Comparison of ENCODE assay signal across 8 cellular contexts in the genomic region with DNA sequence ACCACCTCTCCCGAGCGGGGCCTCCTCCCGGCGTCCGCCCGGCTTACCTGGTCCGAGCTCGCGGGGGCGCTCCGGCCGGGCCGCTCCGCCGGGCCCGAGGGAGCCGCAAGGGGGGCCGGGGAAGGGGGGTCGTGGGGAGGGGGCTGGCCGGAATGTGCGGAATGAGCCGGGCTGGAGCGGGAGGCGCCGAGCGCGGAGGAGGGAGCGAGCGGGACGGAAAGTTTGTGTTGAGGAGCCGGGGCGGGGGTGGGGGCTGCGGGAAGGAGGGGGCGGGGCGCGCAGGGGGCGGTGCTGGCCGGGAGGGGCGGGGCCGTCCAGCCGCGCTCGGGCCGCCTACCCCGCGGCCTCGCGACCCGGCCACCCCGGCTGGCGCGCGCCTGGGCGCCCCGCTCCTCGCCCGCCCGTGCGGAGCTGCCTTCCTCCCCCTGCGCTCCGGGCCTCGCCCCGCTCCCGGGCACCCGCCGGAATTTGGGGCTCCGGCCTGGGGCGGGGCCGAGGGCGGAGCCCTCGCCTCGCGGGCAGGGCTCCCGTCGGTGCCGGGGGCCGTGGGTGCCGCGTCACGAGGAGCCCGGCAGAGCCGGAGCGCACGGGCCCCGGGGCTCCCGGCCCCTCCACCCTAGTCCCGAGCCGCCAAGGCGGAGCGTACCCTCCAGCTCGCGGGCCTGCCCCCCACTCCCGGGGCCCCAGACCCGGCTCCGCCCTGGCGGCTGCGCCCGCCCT. TPM values are rescaled to one million over a fixed set of nuclear protein-coding genes. Genes with fewer than 3 reads are reported as not detected.
DNase-seq lines count a peak whose midpoint lies in the region; ATAC-seq, FAIRE-seq and TF ChIP-seq lines count a peak whose summit lies in the region.

A gene (minus strand): TSS at position 229 of the 720 bp plus-strand sequence.

- BruUV-seq in Calu3 (replicated peaks; lab: Mats Ljungman, UMichigan) = no TSS peak
- BruUV-seq in K562 (replicated peaks; lab: Mats Ljungman, UMichigan) = no TSS peak

- H3K4me1 Mint-ChIP-seq in Calu3 (ENCODE audit: low read depth, unreplicated experiment) = peaks cover 33% of the 10 kb centered on the region
- H3K4me1 Mint-ChIP-seq in T-helper 1 cell treated with Interleukin-12 subunit alpha and Interleukin-12 subunit beta and Interleukin-4 antibody, amounts not matched to agents 30 μg/mL and 1 μg/mL, for 36 hours (ENCODE audit: low read depth) = peaks cover 7% of the 10 kb centered on the region

- peaks cover 23% of the 10 kb centered on the region for H3F3A ChIP-seq in smooth muscle cell (ENCODE audit: low read depth)

- DNase-seq in Calu3 (peak; percentile 84), K562 (ENCODE audit: extremely low read depth in 1 of 4, low spot score in 3 of 4) (peak; percentile 82 to 98 (median 98)), smooth muscle cell (lab: John Stamatoyannopoulos, UW; ENCODE audit: unreplicated experiment) (peak; percentile 77), NCI-H128 (lab: John Stamatoyannopoulos, UW; ENCODE audit: unreplicated experiment) (no peak)

- peaks cover 3% of the 10 kb centered on the region for H3K9me1 ChIP-seq in K562 (ENCODE audit: control insufficient read depth, insufficient read depth, low read length)

- H3K4me1 ChIP-seq in K562 (replicated peaks in 1 of 2; ENCODE audit: control insufficient read depth in 2 of 2, insufficient read depth in 2 of 2, low read length in 2 of 2) (peaks cover 34 to 53% of the 10 kb centered on the region in 2 experiments), iPS-20b (ENCODE audit: insufficient read depth, low read length) (peaks cover 42% of the 10 kb centered on the region), smooth muscle cell (ENCODE audit: low read depth) (peaks cover 43% of the 10 kb centered on the region)

- peak within 1 kb of the TSS; percentile 70 for H3K4me3 Mint-ChIP-seq in Calu3 (ENCODE audit: low read depth, unreplicated experiment)
- peak within 1 kb of the TSS; percentile 79 for H3K4me3 Mint-ChIP-seq in T-helper 1 cell treated with Interleukin-12 subunit alpha and Interleukin-12 subunit beta and Interleukin-4 antibody, amounts not matched to agents 30 μg/mL and 1 μg/mL, for 36 hours

- H3K4me3 ChIP-seq in K562 (peak within 1 kb of the TSS; percentile 69), iPS-20b (ENCODE audit: low read length) (peak within 1 kb of the TSS; percentile 80), smooth muscle cell (peak within 1 kb of the TSS; percentile 99)

- H3K27ac ChIP-seq in K562 (ENCODE audit: extremely low read depth, low read depth, low read length) (peak within 1 kb of the TSS; percentile 95), iPS-20b (ENCODE audit: low read length) (peak within 1 kb of the TSS; percentile 72), smooth muscle cell (ENCODE audit: low read depth) (peak within 1 kb of the TSS; percentile 100)

- peak within 1 kb of the TSS; percentile 79 for H3K4me2 ChIP-seq in K562 (ENCODE audit: insufficient read depth, low read length)
- H3K4me2 ChIP-seq in smooth muscle cell = peak within 1 kb of the TSS; percentile 99

- peak within 1 kb of the TSS; percentile 43 for H3K27ac Mint-ChIP-seq in Calu3 (ENCODE audit: unreplicated experiment)
- peak within 1 kb of the TSS; percentile 42 for H3K27ac Mint-ChIP-seq in T-helper 1 cell treated with Interleukin-12 subunit alpha and Interleukin-12 subunit beta and Interleukin-4 antibody, amounts not matched to agents 30 μg/mL and 1 μg/mL, for 36 hours

- 1% methylated on average over 45 of the region's 98 CpGs for WGBS in K562 (ENCODE audit: insufficient coverage, low coverage, missing lambda C conversion rate)
- WGBS in smooth muscle cell (ENCODE audit: low lambda C conversion rate) = 0% methylated on average over 22 of the region's 98 CpGs

- peaks cover 2% of the 10 kb centered on the region for H3K9me3 Mint-ChIP-seq in Calu3 (ENCODE audit: low read depth, unreplicated experiment)
- no peaks in the 10 kb centered on the region for H3K9me3 Mint-ChIP-seq in T-helper 1 cell treated with Interleukin-12 subunit alpha and Interleukin-12 subunit beta and Interleukin-4 antibody, amounts not matched to agents 30 μg/mL and 1 μg/mL, for 36 hours

- H3K27me3 ChIP-seq in K562 (ENCODE audit: control insufficient read depth in 2 of 2, insufficient read depth in 2 of 2, low read length in 2 of 2) (no peaks in the 10 kb centered on the region), iPS-20b (ENCODE audit: insufficient read depth, low read length) (peaks cover 38% of the 10 kb centered on the region), smooth muscle cell (ENCODE audit: low read depth) (no peaks in the 10 kb centered on the region)

- peak within 1 kb of the TSS; percentile 93 to 97 for H3K9ac ChIP-seq in K562 (ENCODE audit: insufficient read depth in 1 of 2, low read depth in 2 of 2, low read length in 2 of 2)
- H3K9ac ChIP-seq in iPS-20b (ENCODE audit: low read depth, low read length) = peak within 1 kb of the TSS; percentile 88
- peak within 1 kb of the TSS; percentile 97 for H3K9ac ChIP-seq in smooth muscle cell (ENCODE audit: low read depth)

- no peaks in the 10 kb centered on the region for H3K27me3 Mint-ChIP-seq in Calu3 (ENCODE audit: unreplicated experiment)
- peaks cover 67% of the 10 kb centered on the region for H3K27me3 Mint-ChIP-seq in T-helper 1 cell treated with Interleukin-12 subunit alpha and Interleukin-12 subunit beta and Interleukin-4 antibody, amounts not matched to agents 30 μg/mL and 1 μg/mL, for 36 hours (ENCODE audit: low read depth)

- H4K20me1 ChIP-seq in K562 (replicated peaks; ENCODE audit: control insufficient read depth, insufficient read depth, low read length) (peaks cover 18% of the 10 kb centered on the region; the same call in 1 of the 2 replicates), smooth muscle cell (ENCODE audit: low read depth) (peaks cover 41% of the 10 kb centered on the region)

- FAIRE-seq in K562 (lab: Jason Lieb, UNC) = no peak

- TF ChIP-seq POLR2A in K562 (conservative IDR thresholded peaks at IDR 0.05) = no peak

- H2AFZ ChIP-seq in K562 (ENCODE audit: low read depth, low read length) (peak within 1 kb of the TSS; percentile 84), smooth muscle cell (ENCODE audit: low read depth) (peak within 1 kb of the TSS; percentile 67)

- H3K79me2 ChIP-seq in K562 (ENCODE audit: control insufficient read depth, insufficient read depth, low read length) (peaks cover 33% of the 10 kb centered on the region), smooth muscle cell (ENCODE audit: low read depth) (peaks cover 60% of the 10 kb centered on the region)

- no peak for TF ChIP-seq CTCF in Calu3 (IDR thresholded peaks at IDR 0.05; ENCODE audit: unreplicated experiment)
- peak in 2 of 3 experiments; percentile 30 to 49; a peak in 3 of 6 replicates for TF ChIP-seq CTCF in K562 (IDR thresholded peaks at IDR 0.05 in 2 of 3, conservative IDR thresholded peaks at IDR 0.05 in 1 of 3; ENCODE audit: insufficient read depth in 2 of 3, low read depth in 1 of 3, low read length in 3 of 3)
- peak; percentile 5 for TF ChIP-seq CTCF in smooth muscle cell (IDR thresholded peaks at IDR 0.05; ENCODE audit: borderline replicate concordance, insufficient read depth, poor library complexity, severe bottlenecking)

- in situ Hi-C loops in K562 (cut with MboI) = no loop called here

- H3K36me3 ChIP-seq in K562 (ENCODE audit: control insufficient read depth, insufficient read depth, low read length) (no peaks in the 10 kb centered on the region), iPS-20b (ENCODE audit: insufficient read depth, low read depth, low read length) (no peaks in the 10 kb centered on the region), smooth muscle cell (ENCODE audit: low read depth) (no peaks in the 10 kb centered on the region)

- intact Hi-C loops in Calu3 (cut with micrococcal nuclease; ENCODE audit: unreplicated experiment) = no loop called here
- intact Hi-C loops in K562 (cut with micrococcal nuclease) = no loop called here

- no peak for TF ChIP-seq RAD21 in K562 (CRISPR knock-in tag; conservative IDR thresholded peaks at IDR 0.05 in 1 of 2, IDR thresholded peaks at IDR 0.05 in 1 of 2)

- POLR2A ChIA-PET in K562 (lab: Yijun Ruan, JAX) = interaction anchor here (0.6 to 3.5 kb wide), 17 partner anchors 9 to 1154 kb away, joined by 3 to 50 read pairs (median 3); a partner anchor contains a TSS

- H3K9me3 ChIP-seq in K562 (replicated peaks; ENCODE audit: control insufficient read depth, insufficient read depth, low read depth, low read length) = no peaks in the 10 kb centered on the region
- no peaks in the 10 kb centered on the region for H3K9me3 ChIP-seq in iPS-20b (ENCODE audit: insufficient read depth, low read depth, low read length)
- H3K9me3 ChIP-seq in smooth muscle cell (replicated peaks; ENCODE audit: low read depth) = no peaks in the 10 kb centered on the region

- ATAC-seq in HG02588 (IDR thresholded peaks at IDR 0.05; ENCODE audit: unreplicated experiment) = peak; percentile 47
- peak; percentile 66 for ATAC-seq in K562
- ATAC-seq in HG02970 (IDR thresholded peaks at IDR 0.05; ENCODE audit: low FRiP score, unreplicated experiment) = no peak

- TF ChIP-seq EP300 in K562 (IDR thresholded peaks at IDR 0.05; ENCODE audit: low read length) = no peak

- CTCF ChIA-PET in Calu3 (lab: Charles Lee) (interaction anchor here (0.6 to 1.0 kb wide), 3 partner anchors 22 to 25 kb away, joined by 3 to 4 read pairs (median 4); no protein-coding TSS in a partner anchor), K562 (lab: Yijun Ruan, JAX; ENCODE audit: low intra/inter-chr PET ratio) (interaction anchor here (0.7 kb wide), 1 partner anchor 686 kb away, joined by 3 read pairs; no protein-coding TSS in a partner anchor)

- H3K36me3 Mint-ChIP-seq in Calu3 (ENCODE audit: insufficient read depth, unreplicated experiment) = peaks cover 37% of the 10 kb centered on the region
- no peaks in the 10 kb centered on the region for H3K36me3 Mint-ChIP-seq in T-helper 1 cell treated with Interleukin-12 subunit alpha and Interleukin-12 subunit beta and Interleukin-4 antibody, amounts not matched to agents 30 μg/mL and 1 μg/mL, for 36 hours (ENCODE audit: low read depth)

RNA-seq across cellular contexts. Expression of the gene that starts here (rescaled TPM):
- total RNA-seq in Calu3 (2022) (27.3 and 28.3 TPM in 2 replicates), K562 (2014; rRNA removed) (4.9 and 5.8 TPM in 2 replicates), K562 (2014; rRNA removed; fragmentation: Illumina TruSeq; extraction: Trizol) (2.4 and 3.1 TPM in 2 replicates), K562 (2015; rRNA removed; fragmentation: Illumina TruSeq; extraction: Trizol) (3.0 and 3.3 TPM in 2 replicates), K562 (2021) (12.6 and 13.2 TPM in 2 replicates), smooth muscle cell (22.5 and 29.1 TPM in 2 replicates)
- total RNA-seq in K562 (2011; cell fraction: chromatin; rRNA removed; ENCODE audit: low replicate concordance) = 5.1 and 14.6 TPM in 2 replicates
- total RNA-seq in K562 (2011; cell fraction: nucleolus; rRNA removed) = 7.1 and 9.2 TPM in 2 replicates
- total RNA-seq in K562 (2011; cell fraction: nucleoplasm; rRNA removed) = 7.1 and 8.4 TPM in 2 replicates
- polyA plus RNA-seq in K562 (2011; rRNA removed) (3.3 and 7.0 TPM in 2 replicates), K562 (2014; fragmentation: Illumina TruSeq; extraction: Trizol) (11.1 and 13.6 TPM in 2 replicates), K562 (2014; fragmentation: Nextera tagmentation; extraction: Ambion mirVana) (under 1 TPM; 0.63 to 0.92 TPM), K562 (2014; rRNA removed) (6.7 and 8.2 TPM in 2 replicates), smooth muscle cell (40.6 and 42.8 TPM in 2 replicates)
- 5.2 and 5.3 TPM in 2 replicates for polyA plus RNA-seq in K562 (2011; cell fraction: cytosol; rRNA removed)
- polyA plus RNA-seq in K562 (2011; cell fraction: nucleus; rRNA removed) = 13.9 and 18.4 TPM in 2 replicates
- 7.7 and 10.0 TPM in 2 replicates for polyA plus RNA-seq in K562 (2012)
- polyA minus RNA-seq in K562 (2011; rRNA and poly(A)+ RNA removed) = 1.9 TPM in 2 replicates
- polyA minus RNA-seq in K562 (2011; cell fraction: cytosol; rRNA and poly(A)+ RNA removed) = 1.7 and 4.2 TPM in 2 replicates
- polyA minus RNA-seq in K562 (2011; cell fraction: nucleus; rRNA and poly(A)+ RNA removed) = 2.4 and 3.2 TPM in 2 replicates
